Comparison of ENCODE assay signal across 21 cellular contexts in genomic region chr16:14509675-14510132, GRCh38.
DNase-seq lines count a peak whose midpoint lies in the region; ATAC-seq, FAIRE-seq and TF ChIP-seq lines count a peak whose summit lies in the region.
"Had no signal": no experiment of that assay in that cellular context is flagged by ENCODE, and none has a peak within 500 bp of the region (broad histone marks: within the 10 kb centered on the region; RNA-seq: fewer than 3 reads in every experiment).

No MANE protein-coding gene starts in this region.

- H3K4me3 ChIP-seq in A549 (no peak overlapping the region), HUES64 (ENCODE audit: low read length) (no peak overlapping the region), H1 (ENCODE audit: extremely low read depth in 1 of 4, insufficient read depth in 2 of 4, low read depth in 3 of 4, low read length in 4 of 4) (no peak overlapping the region), keratinocyte (ENCODE audit: control insufficient read depth in 2 of 3, extremely low read depth in 1 of 3, insufficient read depth in 2 of 3, low read depth in 1 of 3, low read length in 3 of 3) (peak overlapping the region in 1 of 3 experiments; percentile 2), ovary (no peak overlapping the region)
- H3K4me3 ChIP-seq: dorsolateral prefrontal cortex, esophagus squamous epithelium had no signal

- no peak overlapping the region for H2AFZ ChIP-seq in H1 (ENCODE audit: low read length)
- H2AFZ ChIP-seq in keratinocyte (ENCODE audit: control insufficient read depth, low read length), result no peak overlapping the region

- H3K27me3 ChIP-seq in HUES64 (ENCODE audit: insufficient read depth, low read length), result no peaks in the 10 kb centered on the region
- H3K27me3 ChIP-seq in H1 (replicated peaks in 1 of 4; ENCODE audit: control insufficient read depth in 3 of 4, extremely low read depth in 1 of 4, insufficient read depth in 3 of 4, low read length in 3 of 4), result no peaks in the 10 kb centered on the region
- no peaks in the 10 kb centered on the region for H3K27me3 ChIP-seq in keratinocyte (ENCODE audit: control insufficient read depth, extremely low read depth, insufficient read depth, low read length)
- H3K27me3 ChIP-seq in ovary, result no peaks in the 10 kb centered on the region
- H3K27me3 ChIP-seq: dorsolateral prefrontal cortex, esophagus squamous epithelium, neutrophil had no signal

- FAIRE-seq in A549 (lab: Jason Lieb, UNC) (no peak), H1 (lab: Jason Lieb, UNC) (peak; percentile 71), keratinocyte (lab: Jason Lieb, UNC) (peak; percentile 73)
- FAIRE-seq: bronchial epithelial cell had no signal

- no peak overlapping the region for H3K18ac ChIP-seq in H1 (ENCODE audit: extremely low read depth, low read length)

- H3K4me1 ChIP-seq in A549, result peaks cover 74% of the 10 kb centered on the region
- H3K4me1 ChIP-seq in HUES64 (ENCODE audit: insufficient read depth, low read length), result peaks cover 28% of the 10 kb centered on the region
- peaks cover 0 to 8% (median 6%) of the 10 kb centered on the region in 4 experiments; a peak in 5 of 7 replicates for H3K4me1 ChIP-seq in H1 (replicated peaks in 1 of 4; ENCODE audit: control insufficient read depth in 3 of 4, insufficient read depth in 4 of 4, low read length in 3 of 4)
- H3K4me1 ChIP-seq in keratinocyte (ENCODE audit: control insufficient read depth, extremely low read depth, insufficient read depth, low read length), result peaks cover 41% of the 10 kb centered on the region
- peaks cover 18% of the 10 kb centered on the region for H3K4me1 ChIP-seq in ovary (ENCODE audit: insufficient read depth)

- DNase-seq in A549 (ENCODE audit: low read depth in 1 of 2, low spot score in 1 of 2) (no peak), H1 (ENCODE audit: low read depth in 1 of 2, low spot score in 2 of 2) (no peak), keratinocyte (ENCODE audit: low read depth, low spot score) (no peak), ovary (no peak), epidermal melanocyte (ENCODE audit: insufficient read length, low spot score) (no peak), NCI-H2029 treated with DMSO at 0.1 percent for 48 hours (lab: John Stamatoyannopoulos, UW) (no peak)
- no peak for DNase-seq in stimulated activated naive CD8-positive, alpha-beta T cell treated with anti-CD3 and anti-CD28 coated beads, Interleukin-15, Interleukin-2, amounts not matched to agents 100 U/mL and 50 U/mL, for 24 hours
- DNase-seq: activated CD4-positive, alpha-beta memory T cell treated with anti-CD3 and anti-CD28 coated beads, Interleukin-2, amount 10 ng/mL, durations not matched to agents 7 days and 5 days; activated T-cell treated with anti-CD3 and anti-CD28 coated beads, Interleukin-2, amount 50 U/mL, for 48 hours; CD4-positive, alpha-beta memory T cell; DMS79 treated with DMSO at 0.1 percent for 48 hours; dorsolateral prefrontal cortex; esophagus squamous epithelium; hippocampal formation; NCI-H1930; stimulated activated CD4-positive, alpha-beta T cell treated with anti-CD3 and anti-CD28 coated beads, Interleukin-1b, Interleukin-23, amount 100 ng/mL, for 48 hours; T-cell had no signal

- CTCF ChIA-PET in A549 (lab: Yijun Ruan, JAX), result interaction anchor here (0.5 to 10.9 kb wide), 7 partner anchors 8 to 214 kb away, joined by 3 to 72 read pairs (median 3); no protein-coding TSS in a partner anchor
- CTCF ChIA-PET in H1 (lab: Charles Lee; ENCODE audit: partially characterized antibody), result interaction anchor here (1.1 kb wide), 1 partner anchor 220 kb away, joined by 3 read pairs; no protein-coding TSS in a partner anchor

- no peak overlapping the region for H4K91ac ChIP-seq in H1 (replicated peaks; ENCODE audit: insufficient read length, low read length)

- H4K8ac ChIP-seq in H1 (ENCODE audit: extremely low read depth, insufficient read depth, low read length), result no peak overlapping the region

- no peaks in the 10 kb centered on the region for H3K9me1 ChIP-seq in keratinocyte (ENCODE audit: control insufficient read depth, extremely low read depth, insufficient read depth, low read length)

- dilution Hi-C loops in keratinocyte (cut with MboI; ENCODE audit: extremely low pct_ligation_motif_present, low sequenced_read_pairs), result no loop called here

- H3K79me2 ChIP-seq in H1 (ENCODE audit: control insufficient read depth in 1 of 2, insufficient read depth in 2 of 2, low read length in 2 of 2), result no peaks in the 10 kb centered on the region
- H3K79me2 ChIP-seq in keratinocyte (ENCODE audit: control insufficient read depth, insufficient read depth, low read length), result peaks cover 9% of the 10 kb centered on the region

- H3K9me3 ChIP-seq in A549 (no peaks in the 10 kb centered on the region), HUES64 (ENCODE audit: insufficient read depth, low read depth, low read length) (no peaks in the 10 kb centered on the region), H1 (ENCODE audit: insufficient read depth in 2 of 2, low read depth in 1 of 2, low read length in 1 of 2) (no peaks in the 10 kb centered on the region), keratinocyte (ENCODE audit: control insufficient read depth, low read depth, low read length) (no peaks in the 10 kb centered on the region), ovary (no peaks in the 10 kb centered on the region)
- H3K9me3 ChIP-seq: esophagus squamous epithelium, neutrophil had no signal

- H4K5ac ChIP-seq in H1 (ENCODE audit: insufficient read length, low read depth, low read length), result no peak overlapping the region

- TF ChIP-seq RAD21 in A549 (conservative IDR thresholded peaks at IDR 0.05 in 1 of 2, IDR thresholded peaks at IDR 0.05 in 1 of 2), result no peak
- no peak for TF ChIP-seq RAD21 in H1 (IDR thresholded peaks at IDR 0.05 in 1 of 2, conservative IDR thresholded peaks at IDR 0.05 in 1 of 2; ENCODE audit: low read depth in 2 of 2, low read length in 2 of 2)

- ATAC-seq in A549, result 0 out of 6 replicates have a peak, but pooled peaks of 1 of the 2 experiments have one; percentile 10
- no peak for ATAC-seq in stimulated activated naive CD8-positive, alpha-beta T cell treated with anti-CD3 and anti-CD28 coated beads, Interleukin-15, Interleukin-2, amounts not matched to agents 100 U/mL and 50 U/mL, for 24 hours
- ATAC-seq: T-cell had no signal

- H4K20me1 ChIP-seq in H1 (replicated peaks in 1 of 2; ENCODE audit: control insufficient read depth in 1 of 2, insufficient read depth in 2 of 2, low read length in 2 of 2), result no peaks in the 10 kb centered on the region
- H4K20me1 ChIP-seq in keratinocyte (ENCODE audit: control insufficient read depth, extremely low read depth, insufficient read depth, low read length), result no peaks in the 10 kb centered on the region

- no peak overlapping the region for H2BK5ac ChIP-seq in H1 (ENCODE audit: low read depth, low read length)

- TF ChIP-seq POLR2A in A549 (IDR thresholded peaks at IDR 0.05; ENCODE audit: low read length) (no peak), H1 (IDR thresholded peaks at IDR 0.05; ENCODE audit: control extremely low read depth in 1 of 2, low read depth in 2 of 2, low read length in 2 of 2) (no peak), ovary (IDR thresholded peaks at IDR 0.05) (no peak)

- H3K9ac ChIP-seq in HUES64 (ENCODE audit: low read depth, low read length), result peak overlapping the region; percentile 25; the same call in 1 of the 2 replicates
- H3K9ac ChIP-seq in H1 (replicated peaks in 1 of 4; ENCODE audit: extremely low read depth in 1 of 4, low read depth in 3 of 4, low read length in 3 of 4), result no peak overlapping the region
- peak overlapping the region; percentile 69 for H3K9ac ChIP-seq in keratinocyte (ENCODE audit: control insufficient read depth, extremely low read depth, insufficient read depth, low read length)

- H3K14ac ChIP-seq in H1 (ENCODE audit: insufficient read length), result no peak overlapping the region

- intact Hi-C loops in ovary (cut with DNase I), result no loop called here

- TF ChIP-seq EP300 in A549 (IDR thresholded peaks at IDR 0.05) (no peak), H1 (IDR thresholded peaks at IDR 0.05; ENCODE audit: borderline replicate concordance in 1 of 2, low read depth in 2 of 2, low read length in 2 of 2) (no peak), ovary (IDR thresholded peaks at IDR 0.05) (no peak)

- no peak overlapping the region for H3K56ac ChIP-seq in H1 (replicated peaks; ENCODE audit: insufficient read length, low read depth, low read length)

- H3K27ac ChIP-seq in A549 (peak overlapping the region; percentile 94), HUES64 (ENCODE audit: low read depth, low read length) (peak overlapping the region; percentile 76; the same call in 1 of the 2 replicates), H1 (ENCODE audit: low read depth, low read length) (peak overlapping the region; percentile 48; the same call in 1 of the 2 replicates), keratinocyte (ENCODE audit: control insufficient read depth, insufficient read depth, low read length) (peak overlapping the region; percentile 95), ovary (peak overlapping the region in 1 of 2 donors; percentile 59)
- H3K27ac ChIP-seq: dorsolateral prefrontal cortex, esophagus squamous epithelium, neutrophil, VCaP had no signal

- peak overlapping the region; percentile 57 for H3K4me2 ChIP-seq in A549
- H3K4me2 ChIP-seq in H1 (ENCODE audit: insufficient read depth in 1 of 2, low read depth in 2 of 2, low read length in 2 of 2), result peak overlapping the region in 1 of 2 experiments; percentile 12; a peak in 1 of 4 replicates
- peak overlapping the region; percentile 68 for H3K4me2 ChIP-seq in keratinocyte (ENCODE audit: control insufficient read depth, extremely low read depth, insufficient read depth, low read depth, low read length)

- H3K36me3 ChIP-seq in HUES64 (ENCODE audit: insufficient read depth, low read length) (no peaks in the 10 kb centered on the region), H1 (ENCODE audit: control insufficient read depth in 2 of 4, insufficient read depth in 4 of 4, low read length in 3 of 4) (no peaks in the 10 kb centered on the region), keratinocyte (ENCODE audit: control insufficient read depth in 2 of 2, extremely low read depth in 1 of 2, insufficient read depth in 2 of 2, low read length in 2 of 2) (no peaks in the 10 kb centered on the region), ovary (no peaks in the 10 kb centered on the region)
- H3K36me3 ChIP-seq: esophagus squamous epithelium, neutrophil had no signal

- no peak overlapping the region for H2BK12ac ChIP-seq in H1 (ENCODE audit: low read depth, low read length)

- no peak overlapping the region for H2BK15ac ChIP-seq in H1 (ENCODE audit: low read length)

- 29% methylated on average over 4 of the region's 4 CpGs for WGBS in A549 (ENCODE audit: missing lambda C conversion rate)
- WGBS in HUES64, result 53% methylated on average over 4 of the region's 4 CpGs
- 40% methylated on average over 4 of the region's 4 CpGs; no CpG with 5 or more reads in 1 of the 2 experiments for WGBS in H1 (ENCODE audit: extremely low coverage in 1 of 2, insufficient coverage in 1 of 2, insufficient read length in 1 of 2, insufficient replicate concordance in 2 of 2, low coverage in 1 of 2, low lambda C conversion rate in 2 of 2, missing lambda C conversion rate in 1 of 2), 2 experiments
- 18 to 34% (median 19%) methylated on average over 4 of the region's 4 CpGs for WGBS in ovary, 3 donors

- no peak overlapping the region for H2BK120ac ChIP-seq in H1 (replicated peaks; ENCODE audit: low read depth, low read length)

- no peak overlapping the region for H2BK20ac ChIP-seq in H1 (ENCODE audit: low read length)

- POLR2A ChIA-PET in A549 (lab: Yijun Ruan, JAX), result interaction anchor here (0.5 to 1.5 kb wide), 3 partner anchors 8 to 199 kb away, joined by 3 to 4 read pairs (median 3); no protein-coding TSS in a partner anchor
- POLR2A ChIA-PET in H1 (lab: Charles Lee; ENCODE audit: partially characterized antibody), result no interaction called here

- no peaks in the 10 kb centered on the region for H3K23me2 ChIP-seq in H1 (ENCODE audit: low read depth, low read length)

- H3K23ac ChIP-seq in H1 (ENCODE audit: insufficient read length), result no peak overlapping the region

- peaks cover 2% of the 10 kb centered on the region for H3K79me1 ChIP-seq in H1 (ENCODE audit: low read depth, low read length)

- TF ChIP-seq CTCF in A549 (IDR thresholded peaks at IDR 0.05) (no peak), H1 (IDR thresholded peaks at IDR 0.05; ENCODE audit: control extremely low read depth in 1 of 3, insufficient read depth in 1 of 3, low read depth in 1 of 3, low read length in 3 of 3) (no peak), keratinocyte (optimal IDR thresholded peaks at IDR 0.05 in 1 of 3, IDR thresholded peaks at IDR 0.05 in 1 of 3, conservative IDR thresholded peaks at IDR 0.05 in 1 of 3; ENCODE audit: extremely low read depth in 1 of 3, insufficient read depth in 2 of 3, low read length in 3 of 3) (no peak), ovary (IDR thresholded peaks at IDR 0.05) (no peak)

- H3K4ac ChIP-seq in H1 (replicated peaks; ENCODE audit: insufficient read length, low read depth, low read length), result no peak overlapping the region

- H2AK5ac ChIP-seq in H1 (ENCODE audit: low read depth, low read length), result no peak overlapping the region

Comparison
In these comparisons a context has a peak if more than half of its experiments do, and no peak if none do; other contexts are left out.
1. H3K9ac ChIP-seq: peak in HUES64 (single experiment) and keratinocyte (single experiment); none in H1 (0 of 4).
2. Of the 18 proteins assayed by ChIP-seq in both H1 and A549: peak only in H1: none; only in A549: none; in both: CEBPB; in neither: 17.